Comparison of ENCODE assay signal across 8 cellular contexts in the genomic region with DNA sequence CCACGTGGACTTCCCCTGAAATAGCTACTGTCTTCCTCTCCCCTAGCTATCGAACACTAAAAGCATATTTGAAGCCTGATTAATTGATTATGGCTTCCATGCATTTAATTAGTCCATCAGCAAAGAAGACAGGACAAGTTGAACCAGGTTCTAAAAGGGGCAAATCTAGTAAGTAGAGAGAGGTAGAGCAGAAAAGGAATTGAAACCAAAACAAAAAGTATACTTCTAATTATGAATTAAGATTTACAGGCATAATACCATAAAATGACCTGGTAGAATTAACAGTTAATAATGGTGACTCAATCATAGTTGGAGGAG. TPM values are rescaled to one million over a fixed set of nuclear protein-coding genes. Genes with fewer than 3 reads are reported as not detected.
DNase-seq lines count a peak whose midpoint lies in the region; ATAC-seq and TF ChIP-seq lines count a peak whose summit lies in the region.

No MANE protein-coding gene starts in this region.

- H3K27me3 ChIP-seq in OCI-LY1 (ENCODE audit: insufficient read depth, low read length), result no peaks in the 10 kb centered on the region
- no peaks in the 10 kb centered on the region for H3K27me3 ChIP-seq in esophagus muscularis mucosa

- peak overlapping the region; percentile 95 for H2AFZ ChIP-seq in OCI-LY1 (ENCODE audit: low read length)

- H3K27ac ChIP-seq in OCI-LY1 (ENCODE audit: low read depth, low read length, poor library complexity, severe bottlenecking) (no peak overlapping the region), esophagus muscularis mucosa (replicated peaks in 1 of 4) (peak overlapping the region; percentile 93 to 99 (median 94)), skin epidermis (peak overlapping the region in 19 of 21 experiments; percentile 75 to 97 (median 93))

- H3K9ac ChIP-seq in OCI-LY1 (ENCODE audit: low read length), result peak overlapping the region; percentile 27; the same call in 1 of the 2 replicates

- H3K4me3 ChIP-seq in OCI-LY1 (ENCODE audit: low read depth, low read length, poor library complexity, severe bottlenecking), result peak overlapping the region; percentile 71
- H3K4me3 ChIP-seq in esophagus muscularis mucosa, result peak overlapping the region; percentile 71 to 93 (median 80)
- peak overlapping the region; percentile 65 to 95 (median 86) for H3K4me3 ChIP-seq in skin epidermis

- no peak for TF ChIP-seq EP300 in esophagus muscularis mucosa (IDR thresholded peaks at IDR 0.05)

- intact Hi-C loops in esophagus muscularis mucosa (cut with DNase I), result loop anchor here (5.0 to 10.0 kb wide), 6 partner anchors 223 to 1091 kb away; partner anchors contain the start of genes MSRB2 and PIP4K2A

- TF ChIP-seq CTCF in OCI-LY1 (IDR thresholded peaks at IDR 0.05; ENCODE audit: low read length), result no peak
- TF ChIP-seq CTCF in esophagus muscularis mucosa (IDR thresholded peaks at IDR 0.05), result no peak

- no peaks in the 10 kb centered on the region for H4K20me1 ChIP-seq in OCI-LY1 (ENCODE audit: insufficient read depth, low read length)

- H3F3A ChIP-seq in OCI-LY1 (ENCODE audit: insufficient read depth, low read length), result no peaks in the 10 kb centered on the region

- DNase-seq in esophagus muscularis mucosa (ENCODE audit: extremely low spot score) (no peak), NCI-H526 (lab: John Stamatoyannopoulos, UW) (no peak), SHP77 treated with DMSO at 0.1 percent for 48 hours (lab: John Stamatoyannopoulos, UW) (no peak)
- no peak for DNase-seq in stimulated activated CD8-positive, alpha-beta memory T cell treated with anti-CD3 and anti-CD28 coated beads, Interleukin-4, amount 100 ng/mL, for 48 hours

- H3K4me1 ChIP-seq in OCI-LY1 (ENCODE audit: insufficient read depth, low read length, severe bottlenecking) (peaks cover 17% of the 10 kb centered on the region), esophagus muscularis mucosa (peaks cover 0 to 33% (median 26%) of the 10 kb centered on the region in 4 donors)

- no peaks in the 10 kb centered on the region for H3K79me2 ChIP-seq in OCI-LY1 (ENCODE audit: insufficient read depth, low read length)

- peak overlapping the region; percentile 82 for H3K4me2 ChIP-seq in OCI-LY1 (ENCODE audit: low read length)

- TF ChIP-seq POLR2A in esophagus muscularis mucosa (IDR thresholded peaks at IDR 0.05; ENCODE audit: low read depth), result no peak

- peak; percentile 3 for ATAC-seq in GM19351 (IDR thresholded peaks at IDR 0.05; ENCODE audit: unreplicated experiment)
- no peak for ATAC-seq in HG03442 (IDR thresholded peaks at IDR 0.05; ENCODE audit: unreplicated experiment)

- no peaks in the 10 kb centered on the region for H3K36me3 ChIP-seq in OCI-LY1 (ENCODE audit: insufficient read depth, low read length)
- no peaks in the 10 kb centered on the region for H3K36me3 ChIP-seq in esophagus muscularis mucosa

- H3K9me2 ChIP-seq in OCI-LY1 (ENCODE audit: low read depth, low read length), result no peaks in the 10 kb centered on the region

- H3K9me3 ChIP-seq in OCI-LY1 (ENCODE audit: low read length) (no peaks in the 10 kb centered on the region), esophagus muscularis mucosa (no peaks in the 10 kb centered on the region)

- 5% methylated on average over 2 of the region's 2 CpGs for WGBS in esophagus muscularis mucosa

RNA-seq across cellular contexts. Expression of gene DNAJC1, which starts 0.4 kb away (rescaled TPM):
- 10 to 100 TPM; 46.5 to 70.6 (median 61.5) TPM for total RNA-seq in esophagus muscularis mucosa
